Comparison of ENCODE assay signal across 9 cellular contexts in genomic region chr11:20671856-20672546, GRCh38. TPM values are rescaled to one million over a fixed set of nuclear protein-coding genes. Genes with fewer than 3 reads are reported as not detected.
A peak's percentile ranks its signal among the peaks of the same experiment; 100 is the strongest.
DNase-seq lines count a peak whose midpoint lies in the region; ATAC-seq and TF ChIP-seq lines count a peak whose summit lies in the region.
"Had no signal": no experiment of that assay in that cellular context is flagged by ENCODE, and none has a peak within 500 bp of the region (broad histone marks: within the 10 kb centered on the region; RNA-seq: fewer than 3 reads in every experiment).

No MANE protein-coding gene starts in this region.

- H3K4me1 ChIP-seq in Karpas-422 (ENCODE audit: low read length), result no peaks in the 10 kb centered on the region

- H3K9me3 ChIP-seq in Karpas-422 (ENCODE audit: low read length), result no peaks in the 10 kb centered on the region

- H3K4me2 ChIP-seq in Karpas-422 (ENCODE audit: low read depth, low read length, poor library complexity, severe bottlenecking), result no peak overlapping the region

- H3K27me3 ChIP-seq in Karpas-422 (ENCODE audit: low read length), result no peaks in the 10 kb centered on the region

- no peak for DNase-seq in GM10248 (ENCODE audit: extremely low spot score)
- peak; percentile 40 for DNase-seq in NAMALWA (ENCODE audit: low spot score)
- peak; percentile 80 for DNase-seq in SK-N-DZ (ENCODE audit: low spot score)
- DNase-seq in nephron progenitor cell, result no peak
- no peak for DNase-seq in HCEC 1CT
- DNase-seq in activated CD8-positive, alpha-beta T cell treated with anti-CD3 and anti-CD28 coated beads, Interleukin-2, amount 10 ng/mL, durations not matched to agents 7 days and 5 days, result no peak
- no peak for DNase-seq in Karpas-422

- peak; percentile 16 for TF ChIP-seq CTCF in GM10248 (IDR thresholded peaks at IDR 0.05; ENCODE audit: control extremely low read depth, extremely low read depth, low read depth, missing control alignments)
- TF ChIP-seq CTCF in nephron progenitor cell (IDR thresholded peaks at IDR 0.05), result peak; percentile 30

- no peaks in the 10 kb centered on the region for H4K20me1 ChIP-seq in Karpas-422 (ENCODE audit: insufficient read depth, low read depth, low read length)

- H3K9me3 Mint-ChIP-seq in nephron progenitor cell, result no peaks in the 10 kb centered on the region
- no peaks in the 10 kb centered on the region for H3K9me3 Mint-ChIP-seq in activated CD8-positive, alpha-beta T cell treated with anti-CD3 and anti-CD28 coated beads, Interleukin-2, amount 10 ng/mL, durations not matched to agents 7 days and 5 days (ENCODE audit: insufficient read depth)

- H3K27ac Mint-ChIP-seq in nephron progenitor cell, result no peak overlapping the region
- H3K27ac Mint-ChIP-seq in activated CD8-positive, alpha-beta T cell treated with anti-CD3 and anti-CD28 coated beads, Interleukin-2, amount 10 ng/mL, durations not matched to agents 7 days and 5 days, result no peak overlapping the region

- peaks cover 83% of the 10 kb centered on the region for H3K27me3 Mint-ChIP-seq in nephron progenitor cell (ENCODE audit: low read depth, poor library complexity)
- peaks cover 47% of the 10 kb centered on the region for H3K27me3 Mint-ChIP-seq in activated CD8-positive, alpha-beta T cell treated with anti-CD3 and anti-CD28 coated beads, Interleukin-2, amount 10 ng/mL, durations not matched to agents 7 days and 5 days (ENCODE audit: low read depth)

- H2AFZ ChIP-seq in Karpas-422 (ENCODE audit: low read length), result no peak overlapping the region

- CTCF ChIA-PET in GM10248 (lab: Yijun Ruan, JAX), result interaction anchor here (1.2 to 3.6 kb wide), 7 partner anchors 12 to 840 kb away, joined by 3 to 28 read pairs (median 6); no protein-coding TSS in a partner anchor
- CTCF ChIA-PET in activated CD8-positive, alpha-beta T cell treated with anti-CD3 and anti-CD28 coated beads, Interleukin-2, amount 10 ng/mL, durations not matched to agents 7 days and 5 days (lab: Charles Lee), result interaction anchor here (1.0 to 4.5 kb wide), 5 partner anchors 20 to 544 kb away, joined by 3 to 24 read pairs (median 4); no protein-coding TSS in a partner anchor

- H3K4me3 Mint-ChIP-seq in nephron progenitor cell, result no peak overlapping the region
- no peak overlapping the region for H3K4me3 Mint-ChIP-seq in activated CD8-positive, alpha-beta T cell treated with anti-CD3 and anti-CD28 coated beads, Interleukin-2, amount 10 ng/mL, durations not matched to agents 7 days and 5 days

- POLR2A ChIA-PET in GM10248 (lab: Yijun Ruan, JAX), result no interaction called here
- POLR2A ChIA-PET in activated CD8-positive, alpha-beta T cell treated with anti-CD3 and anti-CD28 coated beads, Interleukin-2, amount 10 ng/mL, durations not matched to agents 7 days and 5 days (lab: Charles Lee), result no interaction called here

- no peaks in the 10 kb centered on the region for H3K36me3 Mint-ChIP-seq in nephron progenitor cell (ENCODE audit: low read depth)
- H3K36me3 Mint-ChIP-seq in activated CD8-positive, alpha-beta T cell treated with anti-CD3 and anti-CD28 coated beads, Interleukin-2, amount 10 ng/mL, durations not matched to agents 7 days and 5 days (ENCODE audit: low read depth), result no peaks in the 10 kb centered on the region

- no peak overlapping the region for H3K4me3 ChIP-seq in Karpas-422 (ENCODE audit: low read length)

- no peaks in the 10 kb centered on the region for H3K9me2 ChIP-seq in Karpas-422 (replicated peaks; ENCODE audit: insufficient read depth, low read length)

- H3K9ac ChIP-seq in Karpas-422 (ENCODE audit: low read length), result no peak overlapping the region

- no peak overlapping the region for H3K27ac ChIP-seq in Karpas-422 (ENCODE audit: low read length)

- no peaks in the 10 kb centered on the region for H3K36me3 ChIP-seq in Karpas-422 (ENCODE audit: insufficient read depth, low read length)

- ATAC-seq in GM21786 (IDR thresholded peaks at IDR 0.05; ENCODE audit: unreplicated experiment), result no peak
- no peak for ATAC-seq in activated CD8-positive, alpha-beta T cell treated with anti-CD3 and anti-CD28 coated beads, Interleukin-2, amount 10 ng/mL, durations not matched to agents 7 days and 5 days

- H3K4me1 Mint-ChIP-seq in nephron progenitor cell, result peaks cover 25% of the 10 kb centered on the region
- H3K4me1 Mint-ChIP-seq in activated CD8-positive, alpha-beta T cell treated with anti-CD3 and anti-CD28 coated beads, Interleukin-2, amount 10 ng/mL, durations not matched to agents 7 days and 5 days (ENCODE audit: low read depth), result peaks cover 14% of the 10 kb centered on the region

- no peaks in the 10 kb centered on the region for H3K79me2 ChIP-seq in Karpas-422 (ENCODE audit: low read length)

RNA-seq across cellular contexts. Expression of gene NELL1, which starts 2.6 kb away (rescaled TPM):
- polyA plus RNA-seq in SK-N-DZ (2014; cell fraction: cytosol; rRNA removed), result 77.9 and 81.1 TPM in 2 replicates
- polyA plus RNA-seq in SK-N-DZ (2014; cell fraction: nucleus; rRNA removed), result 25.9 and 36.9 TPM in 2 replicates
- not detected for total RNA-seq in activated CD8-positive, alpha-beta T cell treated with anti-CD3 and anti-CD28 coated beads, Interleukin-2, amount 10 ng/mL, durations not matched to agents 7 days and 5 days
- 0.19 and 0.25 TPM in 2 replicates for total RNA-seq in Karpas-422 (2014; rRNA removed; shearing (Covaris generic); ENCODE audit: low replicate concordance)
- total RNA-seq: T-helper 1 cell treated with Interleukin-12 subunit alpha and Interleukin-12 subunit beta and Interleukin-4 antibody, amounts not matched to agents 30 ng/mL and 1 ng/mL, for 36 hours had no signal

Comparison
In these comparisons a context has a peak if more than half of its experiments do, and no peak if none do; other contexts are left out.
1. DNase-seq: peak in NAMALWA (single experiment) and SK-N-DZ (single experiment); none in GM10248 (single experiment), nephron progenitor cell (single experiment), HCEC 1CT (single experiment), activated CD8-positive, alpha-beta T cell treated with anti-CD3 and anti-CD28 coated beads, Interleukin-2, amount 10 ng/mL, durations not matched to agents 7 days and 5 days (single experiment) and Karpas-422 (single experiment).